1 cellular context compared by ENCODE assay signal in genomic region chr7:859368-860030, GRCh38.
TF ChIP-seq lines count a peak whose summit lies in the region.

No MANE protein-coding gene starts in this region.

TF ChIP-seq in K562, 482 proteins besides CTCF, POLR2A, EP300 and RAD21 (continued from another document):
- peak in 1 of 2 experiments; percentile 33; a peak in 1 of 4 replicates for TF ChIP-seq MNT (conservative IDR thresholded peaks at IDR 0.05)
- no peak for TF ChIP-seq BHLHE40 (IDR thresholded peaks at IDR 0.05; ENCODE audit: low read length)
- TF ChIP-seq NEUROD1 (IDR thresholded peaks at IDR 0.05; ENCODE audit: borderline replicate concordance, low read depth, low read length, partially characterized antibody), result no peak
